ENCODE assay signal across 25 cellular contexts in genomic region chr22:39953101-39953500, GRCh38. TPM values are rescaled to one million over a fixed set of nuclear protein-coding genes. Genes with fewer than 3 reads are reported as not detected.
DNase-seq lines count a peak whose midpoint lies in the region; ATAC-seq and TF ChIP-seq lines count a peak whose summit lies in the region.
"Had no signal": no experiment of that assay in that cellular context is flagged by ENCODE, and none has a peak within 500 bp of the region (broad histone marks: within the 10 kb centered on the region; RNA-seq: fewer than 3 reads in every experiment).

No MANE protein-coding gene starts in this region.

- H3K9me3 Mint-ChIP-seq in activated CD8-positive, alpha-beta memory T cell treated with anti-CD3 and anti-CD28 coated beads, Interleukin-2, amount 10 ng/mL, durations not matched to agents 7 days and 5 days (ENCODE audit: low read depth): no peaks in the 10 kb centered on the region
- no peaks in the 10 kb centered on the region for H3K9me3 Mint-ChIP-seq in T-cell

- POLR2A ChIA-PET in T-cell (lab: Charles Lee) (interaction anchor here in 1 of 2 donors (0.5 to 0.6 kb wide), 2 partner anchors 20 to 348 kb away, joined by 3 to 7 read pairs; no protein-coding TSS in a partner anchor), RWPE1 (lab: Yijun Ruan, JAX; ENCODE audit: low non-redundant PET) (no interaction called here)

- H3K27me3 Mint-ChIP-seq in activated CD8-positive, alpha-beta memory T cell treated with anti-CD3 and anti-CD28 coated beads, Interleukin-2, amount 10 ng/mL, durations not matched to agents 7 days and 5 days: no peaks in the 10 kb centered on the region
- no peaks in the 10 kb centered on the region for H3K27me3 Mint-ChIP-seq in T-cell

- intact Hi-C loops in left colon (cut with DNase I, micrococcal nuclease): no loop called here

- peaks cover 86% of the 10 kb centered on the region for H3K36me3 Mint-ChIP-seq in activated CD8-positive, alpha-beta memory T cell treated with anti-CD3 and anti-CD28 coated beads, Interleukin-2, amount 10 ng/mL, durations not matched to agents 7 days and 5 days
- H3K36me3 Mint-ChIP-seq in T-cell: peaks cover 63% of the 10 kb centered on the region

- H3K4me2 ChIP-seq in smooth muscle cell: no peak overlapping the region

- DNase-seq in activated CD8-positive, alpha-beta memory T cell treated with anti-CD3 and anti-CD28 coated beads, Interleukin-2, amount 10 ng/mL, durations not matched to agents 7 days and 5 days: no peak
- no peak for DNase-seq in activated CD8-positive, alpha-beta memory T cell treated with anti-CD3 and anti-CD28 coated beads, Interleukin-2, amount 50 U/mL, for 4 hours
- DNase-seq in T-cell (no peak), smooth muscle cell (lab: John Stamatoyannopoulos, UW; ENCODE audit: unreplicated experiment) (no peak), RWPE1 (ENCODE audit: low spot score) (no peak), Peyer's patch (no peak), left colon (no peak)
- DNase-seq in effector memory CD4-positive, alpha-beta T cell: no peak
- DNase-seq: activated CD8-positive, alpha-beta memory T cell treated with anti-CD3 and anti-CD28 coated beads for 24 hours; activated gamma-delta T cell; effector CD8-positive, alpha-beta T cell; gastrocnemius medialis; MG63; NCI-H1436; ovary; stimulated activated CD8-positive, alpha-beta memory T cell treated with anti-CD3 and anti-CD28 coated beads, Interleukin-4, amount 100 ng/mL, for 48 hours; testis had no signal

- H2AFZ ChIP-seq in smooth muscle cell (ENCODE audit: low read depth): peak overlapping the region; percentile 21

- H3K27ac ChIP-seq in effector memory CD4-positive, alpha-beta T cell (ENCODE audit: insufficient read depth, low read length, poor library complexity, severe bottlenecking): peak overlapping the region; percentile 38
- H3K27ac ChIP-seq in smooth muscle cell (ENCODE audit: low read depth) (no peak overlapping the region), RWPE1 (no peak overlapping the region), Peyer's patch (peak overlapping the region in 1 of 4 donors; percentile 10)
- H3K27ac ChIP-seq: BLaER1, esophagus muscularis mucosa, gastrocnemius medialis, HL-60, ovary, right atrium auricular region, testis had no signal

- H3K9ac ChIP-seq in smooth muscle cell (ENCODE audit: low read depth): no peak overlapping the region
- H3K9ac ChIP-seq: BLaER1 had no signal

- H3K27ac Mint-ChIP-seq in activated CD8-positive, alpha-beta memory T cell treated with anti-CD3 and anti-CD28 coated beads, Interleukin-2, amount 10 ng/mL, durations not matched to agents 7 days and 5 days: peak overlapping the region; percentile 39
- peak overlapping the region in 1 of 2 donors; percentile 95 for H3K27ac Mint-ChIP-seq in T-cell

- H3F3A ChIP-seq in smooth muscle cell (ENCODE audit: low read depth): peaks cover 2% of the 10 kb centered on the region

- no peaks in the 10 kb centered on the region for H4K20me1 ChIP-seq in smooth muscle cell (ENCODE audit: low read depth)
- H4K20me1 ChIP-seq: BLaER1 had no signal

- peaks cover 60% of the 10 kb centered on the region for H3K36me3 ChIP-seq in effector memory CD4-positive, alpha-beta T cell (ENCODE audit: control insufficient read depth, insufficient read depth, low read length)
- H3K36me3 ChIP-seq in smooth muscle cell (ENCODE audit: low read depth): no peaks in the 10 kb centered on the region
- H3K36me3 ChIP-seq in Peyer's patch: no peaks in the 10 kb centered on the region
- H3K36me3 ChIP-seq: BLaER1, esophagus muscularis mucosa, gastrocnemius medialis, MG63, ovary, right atrium auricular region had no signal

- no peaks in the 10 kb centered on the region for H3K79me2 ChIP-seq in smooth muscle cell (ENCODE audit: low read depth)

- no peak for ATAC-seq in activated CD8-positive, alpha-beta memory T cell treated with anti-CD3 and anti-CD28 coated beads, Interleukin-2, amount 10 ng/mL, durations not matched to agents 7 days and 5 days
- ATAC-seq in T-cell (replicated peaks in 1 of 4) (no peak), left colon (no peak)
- ATAC-seq: gastrocnemius medialis had no signal

- TF ChIP-seq CTCF in smooth muscle cell (IDR thresholded peaks at IDR 0.05; ENCODE audit: borderline replicate concordance, insufficient read depth, poor library complexity, severe bottlenecking): no peak
- no peak for TF ChIP-seq CTCF in RWPE1 (conservative IDR thresholded peaks at IDR 0.05; ENCODE audit: low read depth)
- TF ChIP-seq CTCF in Peyer's patch (IDR thresholded peaks at IDR 0.05): no peak

- peaks cover 67% of the 10 kb centered on the region for H3K4me1 ChIP-seq in effector memory CD4-positive, alpha-beta T cell (ENCODE audit: control insufficient read depth, insufficient read depth, low read length, poor library complexity, severe bottlenecking)
- H3K4me1 ChIP-seq in smooth muscle cell (ENCODE audit: low read depth) (no peaks in the 10 kb centered on the region), Peyer's patch (peaks cover 0 to 10% (median 0%) of the 10 kb centered on the region in 4 donors)
- H3K4me1 ChIP-seq: gastrocnemius medialis had no signal

- H3K4me1 Mint-ChIP-seq in activated CD8-positive, alpha-beta memory T cell treated with anti-CD3 and anti-CD28 coated beads, Interleukin-2, amount 10 ng/mL, durations not matched to agents 7 days and 5 days: peaks cover 92% of the 10 kb centered on the region
- H3K4me1 Mint-ChIP-seq in T-cell: peaks cover 89 to 96% (median 94%) of the 10 kb centered on the region in 3 donors

- no peaks in the 10 kb centered on the region for H3K9me3 ChIP-seq in effector memory CD4-positive, alpha-beta T cell (ENCODE audit: control insufficient read depth, low read length)
- H3K9me3 ChIP-seq in smooth muscle cell (replicated peaks; ENCODE audit: low read depth) (no peaks in the 10 kb centered on the region), Peyer's patch (no peaks in the 10 kb centered on the region)
- H3K9me3 ChIP-seq: BLaER1, esophagus muscularis mucosa, gastrocnemius medialis, MG63, ovary, right atrium auricular region, testis had no signal

- 21% methylated on average over 2 of the region's 2 CpGs for WGBS in smooth muscle cell (ENCODE audit: low lambda C conversion rate)

- H3K4me3 ChIP-seq in effector memory CD4-positive, alpha-beta T cell (ENCODE audit: insufficient read depth, low read depth, low read length, poor library complexity, severe bottlenecking): no peak overlapping the region
- H3K4me3 ChIP-seq in smooth muscle cell (no peak overlapping the region), Peyer's patch (no peak overlapping the region)
- H3K4me3 ChIP-seq: BLaER1, esophagus muscularis mucosa, gastrocnemius medialis, lung, MG63, ovary, right atrium auricular region, testis had no signal

- no peak for TF ChIP-seq POLR2A in Peyer's patch (IDR thresholded peaks at IDR 0.05)

- H3K27me3 ChIP-seq in effector memory CD4-positive, alpha-beta T cell (replicated peaks; ENCODE audit: control insufficient read depth, insufficient read depth, low read length, poor library complexity, severe bottlenecking): no peaks in the 10 kb centered on the region
- H3K27me3 ChIP-seq in smooth muscle cell (ENCODE audit: low read depth) (no peaks in the 10 kb centered on the region), Peyer's patch (no peaks in the 10 kb centered on the region)
- H3K27me3 ChIP-seq: BLaER1, gastrocnemius medialis, MG63, ovary, right atrium auricular region, testis had no signal

- no peak overlapping the region for H3K4me3 Mint-ChIP-seq in activated CD8-positive, alpha-beta memory T cell treated with anti-CD3 and anti-CD28 coated beads, Interleukin-2, amount 10 ng/mL, durations not matched to agents 7 days and 5 days
- H3K4me3 Mint-ChIP-seq in T-cell: peak overlapping the region; percentile 11 to 59 (median 44)

- CTCF ChIA-PET in activated CD8-positive, alpha-beta memory T cell treated with anti-CD3 and anti-CD28 coated beads, Interleukin-2, amount 10 ng/mL, durations not matched to agents 7 days and 5 days (lab: Charles Lee): interaction anchor here (0.6 to 3.1 kb wide), 4 partner anchors 10 to 1958 kb away, joined by 3 to 12 read pairs (median 7); no protein-coding TSS in a partner anchor
- CTCF ChIA-PET in T-cell (lab: Charles Lee) (interaction anchor here (0.6 to 1.8 kb wide), 3 partner anchors 10 to 15 kb away, joined by 3 to 5 read pairs (median 4); no protein-coding TSS in a partner anchor), RWPE1 (lab: Yijun Ruan, JAX) (interaction anchor here (1.1 kb wide), 1 partner anchor 24 kb away, joined by 3 read pairs; no protein-coding TSS in a partner anchor)

RNA-seq across cellular contexts. Expression of gene TMA7B, which starts 7.1 kb away (rescaled TPM):
- total RNA-seq in activated CD8-positive, alpha-beta memory T cell treated with anti-CD3 and anti-CD28 coated beads, Interleukin-2, amount 10 ng/mL, durations not matched to agents 7 days and 5 days: 10 to 100 TPM in 1 of 2 experiments, 1 to 10 TPM in 1; 5.1 to 11.0 TPM
- total RNA-seq in T-cell (10 to 100 TPM in 2 of 5 donors, 1 to 10 TPM in 3; 7.8 to 18.9 (median 9.0) TPM), smooth muscle cell (not detected in 2 replicates), Peyer's patch (not detected), left colon (not detected)
- polyA plus RNA-seq in smooth muscle cell: not detected in 2 replicates
- total RNA-seq: chondrocyte, esophagus muscularis mucosa, gastrocnemius medialis, IMR-90, ovary, right atrium auricular region had no signal
- polyA plus RNA-seq: IMR-90, keratinocyte, ovary had no signal

RNA-seq across cellular contexts. Expression of gene FAM83F, which starts 41.7 kb away (rescaled TPM):
- not detected for total RNA-seq in activated CD8-positive, alpha-beta memory T cell treated with anti-CD3 and anti-CD28 coated beads, Interleukin-2, amount 10 ng/mL, durations not matched to agents 7 days and 5 days
- total RNA-seq in T-cell: 1 to 10 TPM in 2 of 5 donors, under 1 TPM in 3; 0.26 to 4.9 (median 0.79) TPM
- total RNA-seq in smooth muscle cell: 1.4 and 2.2 TPM in 2 replicates
- polyA plus RNA-seq in smooth muscle cell: 1.6 and 4.6 TPM in 2 replicates
- total RNA-seq in Peyer's patch: 10 to 100 TPM in 3 of 4 donors, 1 to 10 TPM in 1; 9.9 to 66.0 (median 51.1) TPM
- 10 to 100 TPM; 35.3 to 44.3 TPM for total RNA-seq in left colon
- total RNA-seq: IMR-90 had no signal
- polyA plus RNA-seq: IMR-90 had no signal

RNA-seq across cellular contexts. Expression of gene GRAP2, which starts 52.2 kb away (rescaled TPM):
- total RNA-seq in activated CD8-positive, alpha-beta memory T cell treated with anti-CD3 and anti-CD28 coated beads, Interleukin-2, amount 10 ng/mL, durations not matched to agents 7 days and 5 days: 100 to 1,000 TPM; 183 to 257 TPM
- total RNA-seq in T-cell: 100 to 1,000 TPM; 138 to 199 (median 157) TPM
- not detected in 2 replicates for total RNA-seq in smooth muscle cell
- not detected in 2 replicates for polyA plus RNA-seq in smooth muscle cell
- 10 to 100 TPM in 1 of 4 donors, 1 to 10 TPM in 3; 5.8 to 92.4 (median 6.1) TPM for total RNA-seq in Peyer's patch
- 1 to 10 TPM; 1.2 to 2.1 TPM for total RNA-seq in left colon
- total RNA-seq: chondrocyte, IMR-90 had no signal
- polyA plus RNA-seq: IMR-90, keratinocyte had no signal

RNA-seq across cellular contexts. Expression of gene ENTHD1, which starts 59.5 kb away (rescaled TPM):
- under 1 TPM; 0.21 to 0.41 TPM for total RNA-seq in activated CD8-positive, alpha-beta memory T cell treated with anti-CD3 and anti-CD28 coated beads, Interleukin-2, amount 10 ng/mL, durations not matched to agents 7 days and 5 days
- under 1 TPM; 0.13 to 0.36 (median 0.20) TPM for total RNA-seq in T-cell
- total RNA-seq in smooth muscle cell: not detected in 2 replicates
- not detected in 2 replicates for polyA plus RNA-seq in smooth muscle cell
- not detected for total RNA-seq in Peyer's patch
- total RNA-seq in left colon: not detected
- total RNA-seq: chondrocyte, esophagus muscularis mucosa, gastrocnemius medialis, IMR-90, right atrium auricular region had no signal
- polyA plus RNA-seq: IMR-90, keratinocyte, ovary had no signal
